Comparison of ENCODE assay signal across 1 cellular context in genomic region chr5:142012792-142013388, GRCh38.
TF ChIP-seq lines count a peak whose summit lies in the region.

Gene GNPDA1, minus strand, starts transcription at chr5:142013027. Its CDS starts 992 bp downstream, at chr5:142012035.

TF ChIP-seq in SK-N-SH, 30 proteins besides CTCF, POLR2A, EP300 and RAD21 (continued from another document):
- no peak for TF ChIP-seq IRF3 (IDR thresholded peaks at IDR 0.05; ENCODE audit: low read depth, low read length)
- TF ChIP-seq NRF1 (IDR thresholded peaks at IDR 0.05; ENCODE audit: low read depth, low read length), result peak; percentile 62
- peak; percentile 52; the same call in 1 of the 2 replicates for TF ChIP-seq JUND (IDR thresholded peaks at IDR 0.05)
- TF ChIP-seq SMC3 (IDR thresholded peaks at IDR 0.05; ENCODE audit: low read depth, low read length), result no peak
- TF ChIP-seq FOSL2 (IDR thresholded peaks at IDR 0.05; ENCODE audit: borderline replicate concordance, low read depth), result peak; percentile 49; the same call in 1 of the 2 replicates
- TF ChIP-seq REST (IDR thresholded peaks at IDR 0.05; ENCODE audit: low read depth, low read length), result 0 out of 2 replicates have a peak, but pooled peaks have one; percentile 35
- TF ChIP-seq NFIC (IDR thresholded peaks at IDR 0.05; ENCODE audit: borderline replicate concordance), result 0 out of 2 replicates have a peak, but pooled peaks have one; percentile 15
- TF ChIP-seq TAF1 (IDR thresholded peaks at IDR 0.05; ENCODE audit: borderline replicate concordance, low read depth, low read length), result peak; percentile 59; the same call in 1 of the 2 replicates
- no peak for TF ChIP-seq RXRA (IDR thresholded peaks at IDR 0.05; ENCODE audit: borderline replicate concordance, low read depth)
- no peak for TF ChIP-seq ELF1 (IDR thresholded peaks at IDR 0.05)
- TF ChIP-seq EZH2phosphoT487 (IDR thresholded peaks at IDR 0.05; ENCODE audit: borderline replicate concordance, low read depth), result no peak
- TF ChIP-seq MEF2A (IDR thresholded peaks at IDR 0.05; ENCODE audit: borderline replicate concordance, low read depth), result no peak
